In the genomic region with DNA sequence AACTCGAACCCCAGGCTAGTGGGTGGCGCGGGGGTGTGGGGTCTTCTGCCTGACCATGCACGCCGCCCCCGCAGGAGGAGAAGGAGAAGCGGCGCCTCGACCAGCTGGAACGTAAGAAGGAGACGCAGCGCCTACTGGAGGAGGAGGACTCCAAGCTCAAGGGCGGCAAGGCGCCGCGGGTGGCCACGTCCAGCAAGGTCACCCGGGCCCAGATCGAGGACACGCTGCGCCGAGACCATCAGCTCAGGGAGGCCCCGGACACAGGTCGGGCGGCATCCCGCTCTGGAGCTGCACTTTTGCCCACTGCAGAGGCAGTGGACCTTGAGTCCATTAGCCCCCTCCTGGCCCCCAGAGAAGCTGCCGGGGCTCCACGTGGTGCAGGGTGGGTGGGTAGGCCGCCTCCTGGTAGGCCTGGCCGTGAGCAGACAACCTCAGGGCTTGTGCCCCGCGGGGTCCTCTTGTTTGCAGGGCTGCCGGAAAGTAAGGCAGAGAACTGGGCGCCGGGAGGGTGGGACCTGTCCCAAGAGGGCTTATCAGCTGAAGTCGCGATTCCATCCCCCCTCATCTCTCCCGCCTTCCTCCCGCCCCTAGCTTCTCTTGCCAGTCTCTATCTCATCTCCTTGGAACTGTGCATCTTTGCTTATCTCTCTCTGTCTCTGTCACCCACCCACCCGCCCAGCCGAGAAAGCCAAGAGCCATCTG, we compare ENCODE assay signal across 1 cellular context.
TF ChIP-seq lines count a peak whose summit lies in the region.

No MANE protein-coding gene starts in this region.

TF ChIP-seq in K562, 482 proteins besides CTCF, POLR2A, EP300 and RAD21 (continued from another document and continues in another):
- TF ChIP-seq, protein P1, sequence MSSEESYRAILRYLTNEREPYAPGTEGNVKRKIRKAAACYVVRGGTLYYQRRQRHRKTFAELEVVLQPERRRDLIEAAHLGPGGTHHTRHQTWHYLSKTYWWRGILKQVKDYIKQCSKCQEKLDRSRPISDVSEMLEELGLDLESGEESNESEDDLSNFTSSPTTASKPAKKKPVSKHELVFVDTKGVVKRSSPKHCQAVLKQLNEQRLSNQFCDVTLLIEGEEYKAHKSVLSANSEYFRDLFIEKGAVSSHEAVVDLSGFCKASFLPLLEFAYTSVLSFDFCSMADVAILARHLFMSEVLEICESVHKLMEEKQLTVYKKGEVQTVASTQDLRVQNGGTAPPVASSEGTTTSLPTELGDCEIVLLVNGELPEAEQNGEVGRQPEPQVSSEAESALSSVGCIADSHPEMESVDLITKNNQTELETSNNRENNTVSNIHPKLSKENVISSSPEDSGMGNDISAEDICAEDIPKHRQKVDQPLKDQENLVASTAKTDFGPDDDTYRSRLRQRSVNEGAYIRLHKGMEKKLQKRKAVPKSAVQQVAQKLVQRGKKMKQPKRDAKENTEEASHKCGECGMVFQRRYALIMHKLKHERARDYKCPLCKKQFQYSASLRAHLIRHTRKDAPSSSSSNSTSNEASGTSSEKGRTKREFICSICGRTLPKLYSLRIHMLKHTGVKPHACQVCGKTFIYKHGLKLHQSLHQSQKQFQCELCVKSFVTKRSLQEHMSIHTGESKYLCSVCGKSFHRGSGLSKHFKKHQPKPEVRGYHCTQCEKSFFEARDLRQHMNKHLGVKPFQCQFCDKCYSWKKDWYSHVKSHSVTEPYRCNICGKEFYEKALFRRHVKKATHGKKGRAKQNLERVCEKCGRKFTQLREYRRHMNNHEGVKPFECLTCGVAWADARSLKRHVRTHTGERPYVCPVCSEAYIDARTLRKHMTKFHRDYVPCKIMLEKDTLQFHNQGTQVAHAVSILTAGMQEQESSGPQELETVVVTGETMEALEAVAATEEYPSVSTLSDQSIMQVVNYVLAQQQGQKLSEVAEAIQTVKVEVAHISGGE (CRISPR knock-in tag; IDR thresholded peaks at IDR 0.05), result peak in 1 of 3 experiments; percentile 66; a peak in 2 of 6 replicates
- TF ChIP-seq, protein P2, sequence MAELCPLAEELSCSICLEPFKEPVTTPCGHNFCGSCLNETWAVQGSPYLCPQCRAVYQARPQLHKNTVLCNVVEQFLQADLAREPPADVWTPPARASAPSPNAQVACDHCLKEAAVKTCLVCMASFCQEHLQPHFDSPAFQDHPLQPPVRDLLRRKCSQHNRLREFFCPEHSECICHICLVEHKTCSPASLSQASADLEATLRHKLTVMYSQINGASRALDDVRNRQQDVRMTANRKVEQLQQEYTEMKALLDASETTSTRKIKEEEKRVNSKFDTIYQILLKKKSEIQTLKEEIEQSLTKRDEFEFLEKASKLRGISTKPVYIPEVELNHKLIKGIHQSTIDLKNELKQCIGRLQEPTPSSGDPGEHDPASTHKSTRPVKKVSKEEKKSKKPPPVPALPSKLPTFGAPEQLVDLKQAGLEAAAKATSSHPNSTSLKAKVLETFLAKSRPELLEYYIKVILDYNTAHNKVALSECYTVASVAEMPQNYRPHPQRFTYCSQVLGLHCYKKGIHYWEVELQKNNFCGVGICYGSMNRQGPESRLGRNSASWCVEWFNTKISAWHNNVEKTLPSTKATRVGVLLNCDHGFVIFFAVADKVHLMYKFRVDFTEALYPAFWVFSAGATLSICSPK (IDR thresholded peaks at IDR 0.05; ENCODE audit: borderline replicate concordance), result no peak
- TF ChIP-seq, protein P3, sequence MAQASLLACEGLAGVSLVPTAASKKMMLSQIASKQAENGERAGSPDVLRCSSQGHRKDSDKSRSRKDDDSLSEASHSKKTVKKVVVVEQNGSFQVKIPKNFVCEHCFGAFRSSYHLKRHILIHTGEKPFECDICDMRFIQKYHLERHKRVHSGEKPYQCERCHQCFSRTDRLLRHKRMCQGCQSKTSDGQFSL (CRISPR knock-in tag; IDR thresholded peaks at IDR 0.05), result peak; percentile 49; the same call in 1 of the 2 replicates
- TF ChIP-seq, protein P3 (tag; IDR thresholded peaks at IDR 0.05), result no peak; a peak in 1 of 4 replicates
- TF ChIP-seq, protein P4, sequence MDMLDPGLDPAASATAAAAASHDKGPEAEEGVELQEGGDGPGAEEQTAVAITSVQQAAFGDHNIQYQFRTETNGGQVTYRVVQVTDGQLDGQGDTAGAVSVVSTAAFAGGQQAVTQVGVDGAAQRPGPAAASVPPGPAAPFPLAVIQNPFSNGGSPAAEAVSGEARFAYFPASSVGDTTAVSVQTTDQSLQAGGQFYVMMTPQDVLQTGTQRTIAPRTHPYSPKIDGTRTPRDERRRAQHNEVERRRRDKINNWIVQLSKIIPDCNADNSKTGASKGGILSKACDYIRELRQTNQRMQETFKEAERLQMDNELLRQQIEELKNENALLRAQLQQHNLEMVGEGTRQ (CRISPR knock-in tag; IDR thresholded peaks at IDR 0.05), result peak; percentile 58; the same call in 1 of the 2 replicates
- TF ChIP-seq GABPA (tag; conservative IDR thresholded peaks at IDR 0.05; ENCODE audit: low read depth) (0 out of 2 replicates have a peak, but pooled peaks have one; percentile 39), KDM1A (IDR thresholded peaks at IDR 0.05) (0 out of 4 replicates have a peak, but pooled peaks of 1 of the 2 experiments have one; percentile 9), NR4A1 (CRISPR knock-in tag; IDR thresholded peaks at IDR 0.05) (0 out of 2 replicates have a peak, but pooled peaks have one; percentile 10), NR4A1 (tag; IDR thresholded peaks at IDR 0.05) (no peak), MXI1 (IDR thresholded peaks at IDR 0.05; ENCODE audit: low read depth, low read length) (no peak), NFRKB (IDR thresholded peaks at IDR 0.05; ENCODE audit: low read depth) (0 out of 2 replicates have a peak, but pooled peaks have one; percentile 29), SREBF1 (IDR thresholded peaks at IDR 0.05; ENCODE audit: borderline replicate concordance, low read depth, low read length) (no peak), TAF7 (tag; IDR thresholded peaks at IDR 0.05) (no peak), SLC30A9 (CRISPR knock-in tag; IDR thresholded peaks at IDR 0.05) (no peak), ZNF583 (CRISPR knock-in tag; IDR thresholded peaks at IDR 0.05) (peak; percentile 62), ZNF140 (CRISPR knock-in tag; IDR thresholded peaks at IDR 0.05) (no peak), HMGN3 (IDR thresholded peaks at IDR 0.05; ENCODE audit: borderline replicate concordance, extremely low read depth, insufficient read length, low read depth, low read length) (peak; percentile 70), MYC (IDR thresholded peaks at IDR 0.05; ENCODE audit: low read depth, low read length) (peak; percentile 85), MYC (CRISPR knock-in tag; IDR thresholded peaks at IDR 0.05; ENCODE audit: borderline replicate concordance, low read depth) (peak; percentile 83; the same call in 1 of the 2 replicates), RCOR1 (IDR thresholded peaks at IDR 0.05; ENCODE audit: borderline replicate concordance in 1 of 2, low read depth in 2 of 2, low read length in 2 of 2) (peak in 1 of 2 experiments; percentile 57; a peak in 2 of 4 replicates), BCOR (IDR thresholded peaks at IDR 0.05) (0 out of 2 replicates have a peak, but pooled peaks have one; percentile 14), ZNF408 (CRISPR knock-in tag; IDR thresholded peaks at IDR 0.05; ENCODE audit: low read depth) (no peak), NR2C2 (CRISPR knock-in tag; IDR thresholded peaks at IDR 0.05) (0 out of 2 replicates have a peak, but pooled peaks have one; percentile 54), NR2C2 (tag; IDR thresholded peaks at IDR 0.05) (no peak), IRF2 (CRISPR knock-in tag; IDR thresholded peaks at IDR 0.05) (no peak), SP2 (IDR thresholded peaks at IDR 0.05; ENCODE audit: extremely low read depth, low read depth, low read length, poor library complexity, severe bottlenecking) (no peak), KDM2B (CRISPR knock-in tag; IDR thresholded peaks at IDR 0.05) (no peak), NFE2 (IDR thresholded peaks at IDR 0.05; ENCODE audit: low read depth) (no peak), ZBED1 (IDR thresholded peaks at IDR 0.05) (peak; percentile 70; the same call in 1 of the 2 replicates), HDGF (IDR thresholded peaks at IDR 0.05) (peak; percentile 61; the same call in 1 of the 2 replicates), ZKSCAN3 (CRISPR knock-in tag; IDR thresholded peaks at IDR 0.05) (no peak), RUNX1 (IDR thresholded peaks at IDR 0.05; ENCODE audit: low read depth) (no peak), ZFP30 (CRISPR knock-in tag; IDR thresholded peaks at IDR 0.05; ENCODE audit: borderline replicate concordance) (no peak), SMARCA4 (IDR thresholded peaks at IDR 0.05) (peak; percentile 26; the same call in 1 of the 2 replicates), TCF3 (CRISPR knock-in tag; IDR thresholded peaks at IDR 0.05) (peak; percentile 21; the same call in 1 of the 2 replicates), WHSC1 (IDR thresholded peaks at IDR 0.05; ENCODE audit: low read length) (no peak), RFX1 (IDR thresholded peaks at IDR 0.05) (no peak), NFIC (IDR thresholded peaks at IDR 0.05) (0 out of 2 replicates have a peak, but pooled peaks have one; percentile 28), ERF (CRISPR knock-in tag; IDR thresholded peaks at IDR 0.05) (0 out of 2 replicates have a peak, but pooled peaks have one; percentile 56), CSDE1 (IDR thresholded peaks at IDR 0.05) (no peak), IFI16 (CRISPR knock-in tag; IDR thresholded peaks at IDR 0.05) (no peak), DPF2 (IDR thresholded peaks at IDR 0.05) (peak; percentile 49; the same call in 1 of the 2 replicates), POLR3A (IDR thresholded peaks at IDR 0.05; ENCODE audit: borderline replicate concordance, extremely low read depth, insufficient read depth, insufficient read length) (no peak), SIN3A (IDR thresholded peaks at IDR 0.05; ENCODE audit: borderline replicate concordance in 2 of 2, control insufficient read depth in 1 of 2, low read depth in 2 of 2, low read length in 2 of 2) (peak in 1 of 2 experiments; percentile 2; a peak in 1 of 4 replicates), RB1 (IDR thresholded peaks at IDR 0.05; ENCODE audit: low read depth) (peak; percentile 45; the same call in 1 of the 2 replicates), TEAD1 (CRISPR knock-in tag; IDR thresholded peaks at IDR 0.05) (0 out of 4 replicates have a peak, but pooled peaks of 1 of the 2 experiments have one; percentile 29)
- TF ChIP-seq, protein P5, sequence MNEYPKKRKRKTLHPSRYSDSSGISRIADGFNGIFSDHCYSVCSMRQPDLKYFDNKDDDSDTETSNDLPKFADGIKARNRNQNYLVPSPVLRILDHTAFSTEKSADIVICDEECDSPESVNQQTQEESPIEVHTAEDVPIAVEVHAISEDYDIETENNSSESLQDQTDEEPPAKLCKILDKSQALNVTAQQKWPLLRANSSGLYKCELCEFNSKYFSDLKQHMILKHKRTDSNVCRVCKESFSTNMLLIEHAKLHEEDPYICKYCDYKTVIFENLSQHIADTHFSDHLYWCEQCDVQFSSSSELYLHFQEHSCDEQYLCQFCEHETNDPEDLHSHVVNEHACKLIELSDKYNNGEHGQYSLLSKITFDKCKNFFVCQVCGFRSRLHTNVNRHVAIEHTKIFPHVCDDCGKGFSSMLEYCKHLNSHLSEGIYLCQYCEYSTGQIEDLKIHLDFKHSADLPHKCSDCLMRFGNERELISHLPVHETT (CRISPR knock-in tag; conservative IDR thresholded peaks at IDR 0.05 in 1 of 2, IDR thresholded peaks at IDR 0.05 in 1 of 2), result peak in 1 of 2 experiments; percentile 63; a peak in 1 of 4 replicates
- TF ChIP-seq, protein P6, sequence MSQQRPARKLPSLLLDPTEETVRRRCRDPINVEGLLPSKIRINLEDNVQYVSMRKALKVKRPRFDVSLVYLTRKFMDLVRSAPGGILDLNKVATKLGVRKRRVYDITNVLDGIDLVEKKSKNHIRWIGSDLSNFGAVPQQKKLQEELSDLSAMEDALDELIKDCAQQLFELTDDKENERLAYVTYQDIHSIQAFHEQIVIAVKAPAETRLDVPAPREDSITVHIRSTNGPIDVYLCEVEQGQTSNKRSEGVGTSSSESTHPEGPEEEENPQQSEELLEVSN (IDR thresholded peaks at IDR 0.05; ENCODE audit: borderline replicate concordance in 1 of 2, extremely low read depth in 1 of 2, insufficient read depth in 1 of 2, insufficient read length in 1 of 2, low read depth in 1 of 2, low read length in 1 of 2, poor library complexity in 1 of 2, severe bottlenecking in 1 of 2), result peak; percentile 85 to 94
- TF ChIP-seq, protein P7, sequence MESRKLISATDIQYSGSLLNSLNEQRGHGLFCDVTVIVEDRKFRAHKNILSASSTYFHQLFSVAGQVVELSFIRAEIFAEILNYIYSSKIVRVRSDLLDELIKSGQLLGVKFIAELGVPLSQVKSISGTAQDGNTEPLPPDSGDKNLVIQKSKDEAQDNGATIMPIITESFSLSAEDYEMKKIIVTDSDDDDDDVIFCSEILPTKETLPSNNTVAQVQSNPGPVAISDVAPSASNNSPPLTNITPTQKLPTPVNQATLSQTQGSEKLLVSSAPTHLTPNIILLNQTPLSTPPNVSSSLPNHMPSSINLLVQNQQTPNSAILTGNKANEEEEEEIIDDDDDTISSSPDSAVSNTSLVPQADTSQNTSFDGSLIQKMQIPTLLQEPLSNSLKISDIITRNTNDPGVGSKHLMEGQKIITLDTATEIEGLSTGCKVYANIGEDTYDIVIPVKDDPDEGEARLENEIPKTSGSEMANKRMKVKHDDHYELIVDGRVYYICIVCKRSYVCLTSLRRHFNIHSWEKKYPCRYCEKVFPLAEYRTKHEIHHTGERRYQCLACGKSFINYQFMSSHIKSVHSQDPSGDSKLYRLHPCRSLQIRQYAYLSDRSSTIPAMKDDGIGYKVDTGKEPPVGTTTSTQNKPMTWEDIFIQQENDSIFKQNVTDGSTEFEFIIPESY (CRISPR knock-in tag; IDR thresholded peaks at IDR 0.05), result 0 out of 2 replicates have a peak, but pooled peaks have one; percentile 11
- TF ChIP-seq, protein P8, sequence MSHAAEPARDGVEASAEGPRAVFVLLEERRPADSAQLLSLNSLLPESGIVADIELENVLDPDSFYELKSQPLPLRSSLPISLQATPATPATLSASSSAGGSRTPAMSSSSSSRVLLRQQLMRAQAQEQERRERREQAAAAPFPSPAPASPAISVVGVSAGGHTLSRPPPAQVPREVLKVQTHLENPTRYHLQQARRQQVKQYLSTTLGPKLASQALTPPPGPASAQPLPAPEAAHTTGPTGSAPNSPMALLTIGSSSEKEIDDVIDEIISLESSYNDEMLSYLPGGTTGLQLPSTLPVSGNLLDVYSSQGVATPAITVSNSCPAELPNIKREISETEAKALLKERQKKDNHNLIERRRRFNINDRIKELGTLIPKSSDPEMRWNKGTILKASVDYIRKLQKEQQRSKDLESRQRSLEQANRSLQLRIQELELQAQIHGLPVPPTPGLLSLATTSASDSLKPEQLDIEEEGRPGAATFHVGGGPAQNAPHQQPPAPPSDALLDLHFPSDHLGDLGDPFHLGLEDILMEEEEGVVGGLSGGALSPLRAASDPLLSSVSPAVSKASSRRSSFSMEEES (CRISPR knock-in tag; IDR thresholded peaks at IDR 0.05), result no peak
- TF ChIP-seq, protein P9, sequence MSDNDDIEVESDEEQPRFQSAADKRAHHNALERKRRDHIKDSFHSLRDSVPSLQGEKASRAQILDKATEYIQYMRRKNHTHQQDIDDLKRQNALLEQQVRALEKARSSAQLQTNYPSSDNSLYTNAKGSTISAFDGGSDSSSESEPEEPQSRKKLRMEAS (CRISPR knock-in tag; IDR thresholded peaks at IDR 0.05), result peak; percentile 94
